34 cellular contexts compared by ENCODE assay signal in the genomic region with DNA sequence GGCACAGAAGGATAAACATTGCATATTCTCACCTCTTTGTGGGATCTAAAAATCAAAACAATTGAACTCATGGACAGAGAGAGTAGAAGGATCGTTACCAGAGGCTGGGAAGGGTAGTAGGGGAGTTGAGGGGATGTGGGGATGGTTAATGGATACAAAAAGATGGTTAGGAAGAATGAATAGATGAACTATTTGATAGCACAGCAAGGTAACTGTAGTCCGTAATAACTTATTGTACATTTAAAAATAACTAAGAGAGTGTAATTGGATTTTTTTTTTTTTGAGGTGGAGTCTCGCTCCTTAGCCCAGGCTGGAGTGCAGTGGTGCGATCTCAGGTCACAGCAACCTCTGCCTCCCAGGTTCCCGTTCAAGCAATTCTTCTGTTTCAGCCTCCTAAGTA.
"Had no signal": no experiment of that assay in that cellular context is flagged by ENCODE, and none has a peak within 500 bp of the region (broad histone marks: within the 10 kb centered on the region; RNA-seq: fewer than 3 reads in every experiment).

No MANE protein-coding gene starts in this region.

- H3K9me3 ChIP-seq: adrenal gland, body of pancreas had no signal

- H3K4me3 ChIP-seq: adrenal gland, ascending aorta, body of pancreas, breast epithelium, cardiac muscle cell had no signal

- H3K27me3 ChIP-seq: adrenal gland, ascending aorta, body of pancreas, brain microvascular endothelial cell, breast epithelium, cardiac muscle cell had no signal

- ATAC-seq: activated naive CD4-positive, alpha-beta T cell treated with anti-CD3 and anti-CD28 coated beads, Interleukin-2, amount 50 U/mL, for 72 hours; activated naive CD8-positive, alpha-beta T cell treated with anti-CD3 and anti-CD28 coated beads, Interleukin-2, amount 50 U/mL, for 24 hours; activated T-cell treated with anti-CD3 and anti-CD28 coated beads, Interleukin-2, amount 50 U/mL, for 4 hours; activated T-cell treated with anti-CD3 and anti-CD28 coated beads, Interleukin-2, amount 50 U/mL, for 72 hours; activated T-helper 17 cell treated with anti-CD3 and anti-CD28 coated beads, Interleukin-2, amount 50 U/mL, for 72 hours; body of pancreas had no signal

- H3K27ac ChIP-seq: adrenal gland, ascending aorta, body of pancreas, brain microvascular endothelial cell, breast epithelium, cardiac muscle cell had no signal

- H3K36me3 ChIP-seq: adrenal gland, ascending aorta, brain microvascular endothelial cell, breast epithelium, cardiac muscle cell had no signal

- H3K4me1 ChIP-seq: adrenal gland, ascending aorta, body of pancreas, breast epithelium had no signal

- FAIRE-seq: astrocyte, bronchial epithelial cell had no signal

- DNase-seq: activated effector memory CD4-positive, alpha-beta T cell treated with anti-CD3 and anti-CD28 coated beads, Interleukin-2, amount 50 U/mL, for 16 hours; activated effector memory CD4-positive, alpha-beta T cell treated with Interleukin-2 at 50 U/mL for 16 hours; activated gamma-delta T cell; activated gamma-delta T cell treated with Interleukin-2 at 50 U/mL for 16 hours; activated naive CD4-positive, alpha-beta T cell; activated naive CD4-positive, alpha-beta T cell treated with anti-CD3 and anti-CD28 coated beads for 36 hours; activated naive CD4-positive, alpha-beta T cell treated with anti-CD3 and anti-CD28 coated beads, Interleukin-2, amount 10 ng/mL, durations not matched to agents 7 days and 5 days; activated naive CD4-positive, alpha-beta T cell treated with anti-CD3 and anti-CD28 coated beads, Interleukin-2, amount 50 U/mL, for 16 hours; activated naive CD4-positive, alpha-beta T cell treated with Interleukin-2 at 50 U/mL for 16 hours; activated naive CD8-positive, alpha-beta T cell treated with anti-CD3 and anti-CD28 coated beads for 36 hours; activated naive CD8-positive, alpha-beta T cell treated with anti-CD3 and anti-CD28 coated beads, Interleukin-2, amount 10 ng/mL, durations not matched to agents 7 days and 5 days; activated naive CD8-positive, alpha-beta T cell treated with anti-CD3 and anti-CD28 coated beads, Interleukin-2, amount 50 U/mL, for 24 hours; activated T-cell treated with anti-CD3 and anti-CD28 coated beads, Interleukin-2, amount 50 U/mL, for 1 hour; activated T-cell treated with anti-CD3 and anti-CD28 coated beads, Interleukin-2, amount 50 U/mL, for 24 hours; activated T-cell treated with anti-CD3 and anti-CD28 coated beads, Interleukin-2, amount 50 U/mL, for 4 hours; activated T-cell treated with anti-CD3 and anti-CD28 coated beads, Interleukin-2, amount 50 U/mL, for 48 hours; activated T-cell treated with anti-CD3 and anti-CD28 coated beads, Interleukin-2, amount 50 U/mL, for 72 hours; adrenal gland; amniotic stem cell; amygdala; anterior cingulate cortex; aorta; body of pancreas; brain microvascular endothelial cell; caudate nucleus; central memory CD4-positive, alpha-beta T cell; cerebellar nuclear complex had no signal
